Comparison of ENCODE assay signal across 8 cellular contexts in the genomic region with DNA sequence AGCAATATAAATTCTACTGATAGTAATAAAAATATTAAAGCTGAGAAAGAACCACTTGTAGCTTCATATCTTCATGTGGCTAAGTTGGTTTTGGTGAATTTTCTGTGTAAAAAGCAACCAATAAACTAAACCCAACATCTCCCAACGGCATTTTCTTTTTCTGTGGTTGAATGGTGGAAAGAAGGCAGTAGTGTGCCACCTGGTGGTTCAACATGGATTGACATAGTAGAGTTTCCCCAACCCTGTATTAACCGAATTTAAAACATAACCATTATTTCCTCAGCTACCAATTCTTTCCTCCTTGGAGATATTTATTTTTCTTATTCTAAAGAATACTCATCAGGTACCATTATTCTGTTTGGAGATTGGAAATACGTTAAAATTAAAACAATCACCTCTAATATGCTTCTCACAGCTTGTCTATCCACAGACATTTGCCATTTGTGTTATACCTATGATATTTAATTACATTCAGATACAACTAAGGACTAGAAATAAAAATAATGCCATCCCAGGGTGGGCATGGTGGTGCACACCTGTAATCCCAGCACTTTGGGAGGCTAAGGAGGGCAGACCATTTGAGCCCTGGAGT.
DNase-seq lines count a peak whose midpoint lies in the region; ATAC-seq and TF ChIP-seq lines count a peak whose summit lies in the region.

No MANE protein-coding gene starts in this region.

- no peaks in the 10 kb centered on the region for H3K9me3 ChIP-seq in DND-41 (ENCODE audit: insufficient read depth, low read length, severe bottlenecking)

- DNase-seq in DND-41 (peak; percentile 30), RKO (ENCODE audit: low spot score) (peak; percentile 56), brain microvascular endothelial cell (peak; percentile 53), left colon (peak in 1 of 2 donors; percentile 38), 8988T (no peak)
- DNase-seq in stimulated activated naive B cell treated with anti-CD40 and anti-IgM and Interleukin-4, amounts not matched to agents 10 μg/mL and 1 μg/mL and 100 μg/mL, for 72 hours: no peak

- peak; percentile 83 for TF ChIP-seq CTCF in DND-41 (IDR thresholded peaks at IDR 0.05; ENCODE audit: borderline replicate concordance, extremely low read depth, low read length, poor library complexity, severe bottlenecking)
- peak; percentile 70 for TF ChIP-seq CTCF in brain microvascular endothelial cell (IDR thresholded peaks at IDR 0.05; ENCODE audit: low read depth, low read length, missing control alignments)

- H3K36me3 Mint-ChIP-seq in stimulated activated naive B cell treated with anti-CD40 and anti-IgM and Interleukin-4, amounts not matched to agents 10 μg/mL and 1 μg/mL and 100 μg/mL, for 72 hours: no peaks in the 10 kb centered on the region

- H3K79me2 ChIP-seq in DND-41 (ENCODE audit: insufficient read depth, low read length): no peaks in the 10 kb centered on the region

- H3K27ac ChIP-seq in DND-41 (ENCODE audit: low read length) (no peak overlapping the region), brain microvascular endothelial cell (no peak overlapping the region)

- H3K9ac ChIP-seq in DND-41 (ENCODE audit: low read depth, low read length): no peak overlapping the region

- H3K4me3 Mint-ChIP-seq in stimulated activated naive B cell treated with anti-CD40 and anti-IgM and Interleukin-4, amounts not matched to agents 10 μg/mL and 1 μg/mL and 100 μg/mL, for 72 hours: no peak overlapping the region

- no peaks in the 10 kb centered on the region for H3K4me1 Mint-ChIP-seq in stimulated activated naive B cell treated with anti-CD40 and anti-IgM and Interleukin-4, amounts not matched to agents 10 μg/mL and 1 μg/mL and 100 μg/mL, for 72 hours

- ATAC-seq in DND-41 (ENCODE audit: insufficient read depth, low read depth): peak; percentile 79
- ATAC-seq in GM19395 (IDR thresholded peaks at IDR 0.05; ENCODE audit: unreplicated experiment): peak; percentile 85
- peak; percentile 86 for ATAC-seq in HG03571 (IDR thresholded peaks at IDR 0.05; ENCODE audit: unreplicated experiment)
- ATAC-seq in left colon: peak; percentile 59
- peak; percentile 48 to 57 for ATAC-seq in stimulated activated naive B cell treated with anti-CD40 and anti-IgM and Interleukin-4, amounts not matched to agents 10 μg/mL and 1 μg/mL and 100 μg/mL, for 72 hours (replicated peaks)

- no peaks in the 10 kb centered on the region for H3K4me1 ChIP-seq in DND-41 (ENCODE audit: insufficient read depth, low read length)

- H2AFZ ChIP-seq in DND-41 (ENCODE audit: low read depth, low read length): no peak overlapping the region

- H3K9me3 Mint-ChIP-seq in stimulated activated naive B cell treated with anti-CD40 and anti-IgM and Interleukin-4, amounts not matched to agents 10 μg/mL and 1 μg/mL and 100 μg/mL, for 72 hours: no peaks in the 10 kb centered on the region

- H3K27ac Mint-ChIP-seq in stimulated activated naive B cell treated with anti-CD40 and anti-IgM and Interleukin-4, amounts not matched to agents 10 μg/mL and 1 μg/mL and 100 μg/mL, for 72 hours: no peak overlapping the region

- H3K36me3 ChIP-seq in DND-41 (ENCODE audit: insufficient read depth, low read length): no peaks in the 10 kb centered on the region
- H3K36me3 ChIP-seq in brain microvascular endothelial cell (replicated peaks): no peaks in the 10 kb centered on the region

- peaks cover 14 to 28% of the 10 kb centered on the region in 2 donors for H3K27me3 Mint-ChIP-seq in stimulated activated naive B cell treated with anti-CD40 and anti-IgM and Interleukin-4, amounts not matched to agents 10 μg/mL and 1 μg/mL and 100 μg/mL, for 72 hours

- H3K27me3 ChIP-seq in DND-41 (ENCODE audit: insufficient read depth, low read length, poor library complexity): peaks cover 5% of the 10 kb centered on the region
- no peaks in the 10 kb centered on the region for H3K27me3 ChIP-seq in brain microvascular endothelial cell (replicated peaks)

- intact Hi-C loops in left colon (cut with DNase I, micrococcal nuclease): loop anchor here in 1 of 2 donors (10.0 kb wide), 1 partner anchor 85 kb away; no protein-coding TSS in a partner anchor

- no peak overlapping the region for H3K4me2 ChIP-seq in DND-41 (ENCODE audit: insufficient read depth, low read length)

- in situ Hi-C loops in brain microvascular endothelial cell (cut with HindIII; ENCODE audit: low pct_ligation_motif_present, low sequenced_read_pairs): loop anchor here (10.0 kb wide), 1 partner anchor 85 kb away; no protein-coding TSS in a partner anchor

- H3K4me3 ChIP-seq in DND-41 (ENCODE audit: low read depth in 1 of 2, low read length in 2 of 2) (no peak overlapping the region), brain microvascular endothelial cell (ENCODE audit: low read depth, low read length) (no peak overlapping the region)

- no peaks in the 10 kb centered on the region for H4K20me1 ChIP-seq in DND-41 (ENCODE audit: insufficient read depth, low read length)

Comparison
In these comparisons a context has a peak if more than half of its experiments do, and no peak if none do; other contexts are left out.
1. DNase-seq: peak in DND-41 (single experiment), RKO (single experiment) and brain microvascular endothelial cell (single experiment); none in stimulated activated naive B cell treated with anti-CD40 and anti-IgM and Interleukin-4, amounts not matched to agents 10 μg/mL and 1 μg/mL and 100 μg/mL, for 72 hours (single experiment) and 8988T (single experiment).
2. Peak in every context shown above with its lines, with median percentiles within 50 percentile points of each other: ATAC-seq.